In genomic region chr12:101280006-101280505, GRCh38 we compare ENCODE assay signal across 1 cellular context.
TF ChIP-seq lines count a peak whose summit lies in the region.

Gene UTP20, plus strand, starts transcription at chr12:101280105. Its CDS starts 178 bp downstream, at chr12:101280283.

TF ChIP-seq in HepG2, 621 proteins besides CTCF, POLR2A, EP300 and RAD21 (continued from another document and continues in another):
- TF ChIP-seq XRCC5 (optimal IDR thresholded peaks at IDR 0.05; ENCODE audit: low read length) (no peak), MNT (IDR thresholded peaks at IDR 0.05) (peak; percentile 76), HOXA7 (CRISPR knock-in tag; IDR thresholded peaks at IDR 0.05) (no peak), ZNF281 (CRISPR knock-in tag; IDR thresholded peaks at IDR 0.05; ENCODE audit: borderline replicate concordance) (no peak), KLF16 (CRISPR knock-in tag; IDR thresholded peaks at IDR 0.05) (peak in 1 of 2 experiments; percentile 48; a peak in 1 of 4 replicates), ZNF563 (CRISPR knock-in tag; IDR thresholded peaks at IDR 0.05) (no peak), ATAD3A (CRISPR knock-in tag; IDR thresholded peaks at IDR 0.05) (no peak), BRD4 (CRISPR knock-in tag; IDR thresholded peaks at IDR 0.05) (peak; percentile 61), ZBTB37 (CRISPR knock-in tag; IDR thresholded peaks at IDR 0.05) (no peak), MAF1 (CRISPR knock-in tag; IDR thresholded peaks at IDR 0.05; ENCODE audit: borderline replicate concordance) (peak; percentile 64; the same call in 1 of the 2 replicates), ZSCAN21 (CRISPR knock-in tag; IDR thresholded peaks at IDR 0.05; ENCODE audit: borderline replicate concordance) (no peak; the same call in 1 of the 2 replicates), CEBPZ (IDR thresholded peaks at IDR 0.05; ENCODE audit: low read length) (no peak), ZNF441 (CRISPR knock-in tag; IDR thresholded peaks at IDR 0.05; ENCODE audit: borderline replicate concordance) (peak; percentile 22; the same call in 1 of the 2 replicates), SALL2 (CRISPR knock-in tag; IDR thresholded peaks at IDR 0.05) (peak; percentile 48; the same call in 1 of the 2 replicates), ZNF280B (CRISPR knock-in tag; IDR thresholded peaks at IDR 0.05; ENCODE audit: borderline replicate concordance) (peak; percentile 56; the same call in 1 of the 2 replicates), ZHX2 (IDR thresholded peaks at IDR 0.05; ENCODE audit: low read depth) (no peak), ZHX2 (CRISPR knock-in tag; IDR thresholded peaks at IDR 0.05; ENCODE audit: borderline replicate concordance) (0 out of 2 replicates have a peak, but pooled peaks have one; percentile 29), ZNF720 (CRISPR knock-in tag; IDR thresholded peaks at IDR 0.05) (no peak), ZBED4 (CRISPR knock-in tag; IDR thresholded peaks at IDR 0.05; ENCODE audit: borderline replicate concordance) (no peak), ZBTB46 (CRISPR knock-in tag; IDR thresholded peaks at IDR 0.05; ENCODE audit: borderline replicate concordance) (no peak), ZNF780A (CRISPR knock-in tag; IDR thresholded peaks at IDR 0.05) (no peak), SIX1 (CRISPR knock-in tag; IDR thresholded peaks at IDR 0.05; ENCODE audit: borderline replicate concordance) (no peak), ZNF550 (CRISPR knock-in tag; IDR thresholded peaks at IDR 0.05; ENCODE audit: borderline replicate concordance) (no peak), NFKBIZ (CRISPR knock-in tag; IDR thresholded peaks at IDR 0.05) (no peak), SYNCRIP (IDR thresholded peaks at IDR 0.05; ENCODE audit: insufficient read depth, low read depth, low read length) (no peak), ZNF430 (CRISPR knock-in tag; IDR thresholded peaks at IDR 0.05) (peak; percentile 62; the same call in 1 of the 2 replicates), ZBTB2 (CRISPR knock-in tag; IDR thresholded peaks at IDR 0.05; ENCODE audit: low read depth) (no peak)
